In the genomic region with DNA sequence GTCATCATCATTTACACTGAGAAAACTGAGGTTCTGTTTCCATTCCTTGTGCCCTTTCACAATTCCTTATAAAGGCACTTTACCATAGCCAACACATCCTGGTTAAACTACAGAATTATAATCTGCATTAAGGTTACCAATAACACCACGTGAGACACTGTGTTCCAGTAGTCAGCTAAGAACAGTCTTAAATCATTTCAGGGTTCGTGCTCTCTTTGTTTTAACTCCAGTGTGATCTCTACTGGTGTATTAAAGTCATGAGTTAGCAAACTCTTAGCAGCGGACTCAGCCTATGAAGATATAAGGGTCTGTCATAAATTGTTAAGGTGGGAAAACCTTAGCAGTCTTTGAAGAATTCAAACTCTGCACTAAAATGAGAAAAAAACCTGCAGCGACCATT, we compare ENCODE assay signal across 23 cellular contexts.
"Had no signal": no experiment of that assay in that cellular context is flagged by ENCODE, and none has a peak within 500 bp of the region (broad histone marks: within the 10 kb centered on the region; RNA-seq: fewer than 3 reads in every experiment).

No MANE protein-coding gene starts in this region.

- H3K4me1 ChIP-seq: foreskin keratinocyte, lower lobe of right lung, right atrium auricular region, thyroid gland, upper lobe of right lung had no signal

- H3K27me3 Mint-ChIP-seq: activated T-cell treated with anti-CD3 and anti-CD28 coated beads, Interleukin-2, amount 50 U/mL, for 24 hours; dendritic cell treated with granulocyte-macrophage colony-stimulating factor and Interleukin-4, amounts not matched to agents 40 ng/mL and 50 ng/mL, for 4 days; stimulated activated naive CD8-positive, alpha-beta T cell treated with anti-CD3 and anti-CD28 coated beads, Interleukin-15, Interleukin-2, amounts not matched to agents 100 ng/mL and 50 ng/mL, for 24 hours had no signal

- DNase-seq: activated CD8-positive, alpha-beta memory T cell treated with anti-CD3 and anti-CD28 coated beads, Interleukin-2, amount 50 U/mL, for 4 hours; activated T-cell treated with anti-CD3 and anti-CD28 coated beads, Interleukin-2, amount 50 U/mL, for 24 hours; amygdala; effector CD4-positive, alpha-beta T cell; lower lobe of right lung; mesendoderm; stimulated activated CD4-positive, alpha-beta T cell treated with anti-CD3 and anti-CD28 coated beads, Interleukin-4, amount 100 ng/mL, for 24 hours; substantia nigra; T-helper 1 cell; thyroid gland; upper lobe of right lung; WERI-Rb-1 had no signal

- H3K27ac Mint-ChIP-seq: activated naive CD4-positive, alpha-beta T cell treated with anti-CD3 and anti-CD28 coated beads, Interleukin-2, amount 50 U/mL, for 72 hours; activated T-cell treated with anti-CD3 and anti-CD28 coated beads, Interleukin-2, amount 50 U/mL, for 24 hours; activated T-helper 17 cell treated with anti-CD3 and anti-CD28 coated beads, Interleukin-2, amount 50 U/mL, for 72 hours; dendritic cell treated with granulocyte-macrophage colony-stimulating factor and Interleukin-4, amounts not matched to agents 40 ng/mL and 50 ng/mL, for 4 days; stimulated activated naive CD8-positive, alpha-beta T cell treated with anti-CD3 and anti-CD28 coated beads, Interleukin-15, Interleukin-2, amounts not matched to agents 100 ng/mL and 50 ng/mL, for 24 hours had no signal

- H3K36me3 Mint-ChIP-seq: activated naive CD4-positive, alpha-beta T cell treated with anti-CD3 and anti-CD28 coated beads, Interleukin-2, amount 50 U/mL, for 72 hours; naive thymus-derived CD4-positive, alpha-beta T cell had no signal

- H3K9me3 ChIP-seq: lower lobe of right lung, thyroid gland, upper lobe of right lung had no signal

- H3K4me1 Mint-ChIP-seq: activated T-helper 17 cell treated with anti-CD3 and anti-CD28 coated beads, Interleukin-2, amount 50 U/mL, for 72 hours had no signal

- H3K27me3 ChIP-seq: cardiac muscle cell, foreskin keratinocyte, right atrium auricular region, thyroid gland, upper lobe of right lung had no signal

- H3K27ac ChIP-seq: cardiac muscle cell, foreskin keratinocyte, lower lobe of right lung, right atrium auricular region, thyroid gland, upper lobe of right lung, WERI-Rb-1 had no signal

- FAIRE-seq: endometrium, keratinocyte, TTC549 had no signal

- H3K9me3 Mint-ChIP-seq: activated naive CD4-positive, alpha-beta T cell treated with anti-CD3 and anti-CD28 coated beads, Interleukin-2, amount 50 U/mL, for 72 hours; activated T-helper 17 cell treated with anti-CD3 and anti-CD28 coated beads, Interleukin-2, amount 50 U/mL, for 72 hours; dendritic cell treated with granulocyte-macrophage colony-stimulating factor and Interleukin-4, amounts not matched to agents 40 ng/mL and 50 ng/mL, for 4 days; stimulated activated naive CD8-positive, alpha-beta T cell treated with anti-CD3 and anti-CD28 coated beads, Interleukin-15, Interleukin-2, amounts not matched to agents 100 ng/mL and 50 ng/mL, for 24 hours had no signal

- H3K4me3 Mint-ChIP-seq: activated T-cell treated with anti-CD3 and anti-CD28 coated beads, Interleukin-2, amount 50 U/mL, for 24 hours; activated T-helper 17 cell treated with anti-CD3 and anti-CD28 coated beads, Interleukin-2, amount 50 U/mL, for 72 hours; dendritic cell treated with granulocyte-macrophage colony-stimulating factor and Interleukin-4, amounts not matched to agents 40 ng/mL and 50 ng/mL, for 4 days; stimulated activated naive CD8-positive, alpha-beta T cell treated with anti-CD3 and anti-CD28 coated beads, Interleukin-15, Interleukin-2, amounts not matched to agents 100 ng/mL and 50 ng/mL, for 24 hours had no signal

- H3K36me3 ChIP-seq: cardiac muscle cell, lower lobe of right lung, right atrium auricular region, thyroid gland, upper lobe of right lung, WERI-Rb-1 had no signal

- H3K4me3 ChIP-seq: cardiac muscle cell, lower lobe of right lung, right atrium auricular region, thyroid gland, upper lobe of right lung had no signal
